Comparison of ENCODE assay signal across 19 cellular contexts in the genomic region with DNA sequence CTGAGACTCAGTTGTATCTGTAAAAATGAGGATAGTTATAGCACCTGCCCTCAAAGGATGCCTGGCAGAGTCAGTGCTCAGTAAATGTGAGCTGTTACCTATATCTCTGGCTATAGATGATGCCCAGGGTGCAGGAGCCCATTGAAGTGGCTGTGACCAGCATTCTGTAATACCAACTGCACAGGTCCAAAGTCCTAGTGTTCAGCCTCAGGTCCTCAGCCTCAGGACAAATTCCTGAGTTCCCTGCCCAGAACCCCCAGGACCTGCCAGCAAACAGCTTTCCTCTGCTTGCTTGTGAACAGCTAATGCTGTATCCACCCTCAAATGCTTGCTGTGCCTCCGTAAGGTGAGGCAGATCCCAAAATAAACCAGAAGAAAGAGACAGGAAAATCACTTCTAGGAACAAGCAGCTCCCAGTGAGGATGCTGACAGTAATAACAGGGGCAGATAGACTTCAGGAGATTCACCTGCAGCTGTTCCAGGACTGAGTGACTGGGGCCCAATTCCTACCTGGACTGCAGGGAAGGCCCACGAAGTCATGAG.
DNase-seq lines count a peak whose midpoint lies in the region; ATAC-seq and TF ChIP-seq lines count a peak whose summit lies in the region.
"Had no signal": no experiment of that assay in that cellular context is flagged by ENCODE, and none has a peak within 500 bp of the region (broad histone marks: within the 10 kb centered on the region; RNA-seq: fewer than 3 reads in every experiment).

No MANE protein-coding gene starts in this region.

- H4K20me1 ChIP-seq in Loucy (ENCODE audit: insufficient read depth, low read length, poor library complexity, severe bottlenecking) = no peaks in the 10 kb centered on the region

- H3K27ac ChIP-seq in dorsolateral prefrontal cortex (peak overlapping the region in 30 of 59 donors; percentile 1 to 71 (median 28)), uterus (no peak overlapping the region)
- H3K27ac ChIP-seq: C4-2B, SJSA1 had no signal

- no peaks in the 10 kb centered on the region for H3K79me2 ChIP-seq in Loucy (ENCODE audit: insufficient read depth, low read length)

- no peak overlapping the region for H3K4me3 ChIP-seq in Loucy (ENCODE audit: low read length, poor library complexity, severe bottlenecking)
- no peak overlapping the region for H3K4me3 ChIP-seq in dorsolateral prefrontal cortex
- H3K4me3 ChIP-seq in uterus = no peak overlapping the region
- H3K4me3 ChIP-seq: HAP-1, MG63, SJSA1 had no signal

- DNase-seq in dorsolateral prefrontal cortex (no peak), sciatic nerve (ENCODE audit: low spot score) (peak; percentile 5), uterus (no peak)
- no peak for DNase-seq in central memory CD4-positive, alpha-beta T cell
- DNase-seq: DND-41, Karpas-422, MG63, NCI-H1048, NCI-H1436, NCI-H2081, NCI-H2171 treated with DMSO at 0.1 percent for 48 hours, NCI-H446 treated with DMSO at 0.1 percent for 48 hours had no signal

- peak overlapping the region; percentile 30 for H3K4me2 ChIP-seq in Loucy (ENCODE audit: low read depth, low read length, poor library complexity, severe bottlenecking)

- peaks cover 10% of the 10 kb centered on the region; the same call in 1 of the 2 replicates for H3K36me3 ChIP-seq in Loucy (ENCODE audit: insufficient read depth, low read length)
- no peaks in the 10 kb centered on the region for H3K36me3 ChIP-seq in uterus
- H3K36me3 ChIP-seq: HAP-1 had no signal

- H2AFZ ChIP-seq in Loucy (ENCODE audit: low read length) = no peak overlapping the region

- ATAC-seq in sciatic nerve (no peak), GM21381 (IDR thresholded peaks at IDR 0.05; ENCODE audit: unreplicated experiment) (no peak), GM21723 (IDR thresholded peaks at IDR 0.05; ENCODE audit: unreplicated experiment) (no peak)
- ATAC-seq: Panc1 had no signal

- H3K27me3 ChIP-seq in Loucy (ENCODE audit: insufficient read depth, low read length, poor library complexity, severe bottlenecking) = no peaks in the 10 kb centered on the region
- H3K27me3 ChIP-seq in dorsolateral prefrontal cortex = no peaks in the 10 kb centered on the region
- H3K27me3 ChIP-seq in uterus = no peaks in the 10 kb centered on the region
- H3K27me3 ChIP-seq: MG63, SJSA1 had no signal

- H3K4me1 ChIP-seq in Loucy (ENCODE audit: insufficient read depth, low read length, poor library complexity, severe bottlenecking) (peaks cover 12% of the 10 kb centered on the region), uterus (no peaks in the 10 kb centered on the region)
- H3K4me1 ChIP-seq: HAP-1, SJSA1 had no signal

- no peaks in the 10 kb centered on the region for H3F3A ChIP-seq in Loucy (ENCODE audit: low read depth)

- TF ChIP-seq CTCF in Loucy (conservative IDR thresholded peaks at IDR 0.05; ENCODE audit: low read length) (no peak), dorsolateral prefrontal cortex (IDR thresholded peaks at IDR 0.05 in 54 of 56, conservative IDR thresholded peaks at IDR 0.05 in 2 of 56; ENCODE audit: low read depth in 1 of 56, partially characterized antibody in 56 of 56) (no peak), uterus (IDR thresholded peaks at IDR 0.05) (no peak)

- no peak for TF ChIP-seq POLR2A in uterus (IDR thresholded peaks at IDR 0.05)

- H3K9me2 ChIP-seq in Loucy (replicated peaks; ENCODE audit: low read depth, low read length) = no peaks in the 10 kb centered on the region

- no peaks in the 10 kb centered on the region for H3K9me3 ChIP-seq in Loucy (ENCODE audit: insufficient read depth, low read depth, low read length)
- H3K9me3 ChIP-seq in uterus = no peaks in the 10 kb centered on the region
- H3K9me3 ChIP-seq: HAP-1, MG63, SJSA1 had no signal

- H3K9ac ChIP-seq in Loucy (ENCODE audit: low read depth, low read length, poor library complexity, severe bottlenecking) = peak overlapping the region; percentile 0

- intact Hi-C loops in dorsolateral prefrontal cortex (cut with DNase I) = loop anchor here in 1 of 2 donors (10.0 kb wide), 1 partner anchor 77 kb away; a partner anchor contains a TSS
- intact Hi-C loops in sciatic nerve (cut with DNase I) = no loop called here
- intact Hi-C loops in uterus (cut with DNase I; ENCODE audit: low total_unique reads) = no loop called here

Comparison
In these comparisons a context has a peak if more than half of its experiments do, and no peak if none do; other contexts are left out.
1. H3K27ac ChIP-seq: peak in dorsolateral prefrontal cortex (30 of 59); none in uterus (0 of 2).